In the genomic region with DNA sequence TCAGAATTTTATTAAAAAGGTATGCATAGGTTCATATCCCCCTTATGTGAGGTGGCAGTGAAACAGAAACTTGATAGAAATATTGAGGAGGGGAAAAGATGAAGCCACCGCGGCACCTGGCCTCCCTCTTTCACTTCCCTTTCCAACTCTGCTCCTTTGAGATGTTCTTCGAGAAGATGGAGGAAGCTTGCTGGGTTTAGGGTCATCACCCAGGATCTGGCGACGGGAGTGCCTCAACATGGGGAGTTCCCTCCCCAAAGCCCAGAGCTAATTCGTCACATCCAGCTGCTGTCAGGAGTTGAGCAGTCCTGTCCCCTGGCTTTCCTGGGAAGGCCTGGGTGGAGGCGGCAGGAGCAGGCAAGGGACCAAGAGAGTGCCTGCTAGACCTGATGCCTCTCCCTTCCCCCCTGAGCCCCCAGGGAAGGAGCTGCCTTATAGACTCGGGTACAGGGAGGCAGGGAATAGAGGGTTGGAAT, we compare ENCODE assay signal across 8 cellular contexts. TPM values are rescaled to one million over a fixed set of nuclear protein-coding genes. Genes with fewer than 3 reads are reported as not detected.
DNase-seq lines count a peak whose midpoint lies in the region; ATAC-seq, FAIRE-seq and TF ChIP-seq lines count a peak whose summit lies in the region.

No MANE protein-coding gene starts in this region.

- H3K9me3 ChIP-seq in DND-41 (ENCODE audit: insufficient read depth, low read length, severe bottlenecking) (no peaks in the 10 kb centered on the region), smooth muscle cell (replicated peaks; ENCODE audit: low read depth) (no peaks in the 10 kb centered on the region)

- no peaks in the 10 kb centered on the region for H3K9me3 Mint-ChIP-seq in IgD-negative memory B cell
- H3K9me3 Mint-ChIP-seq in dendritic cell treated with granulocyte-macrophage colony-stimulating factor and Interleukin-4, amounts not matched to agents 40 ng/mL and 50 ng/mL, for 4 days = no peaks in the 10 kb centered on the region

- WGBS in smooth muscle cell (ENCODE audit: low lambda C conversion rate) = 72% methylated on average over 8 of the region's 8 CpGs

- H4K20me1 ChIP-seq in DND-41 (ENCODE audit: insufficient read depth, low read length) (peaks cover 54% of the 10 kb centered on the region), smooth muscle cell (ENCODE audit: low read depth) (peaks cover 86% of the 10 kb centered on the region)

- H3K9ac ChIP-seq in DND-41 (ENCODE audit: low read depth, low read length) (peak overlapping the region; percentile 41), smooth muscle cell (ENCODE audit: low read depth) (no peak overlapping the region)

- DNase-seq in DND-41 (no peak), smooth muscle cell (lab: John Stamatoyannopoulos, UW; ENCODE audit: unreplicated experiment) (no peak), D721Med (ENCODE audit: insufficient read length, low spot score) (no peak)
- DNase-seq in stimulated activated CD4-positive, alpha-beta T cell treated with anti-CD3 and anti-CD28 coated beads, Interleukin-4, amount 100 ng/mL, for 1 hour = no peak
- DNase-seq in NK-92 treated with Interleukin-12 subunit alpha and Interleukin-12 subunit beta, amount 100 ng/mL, for 24 hours (lab: John Stamatoyannopoulos, UW) = no peak

- H3K36me3 Mint-ChIP-seq in IgD-negative memory B cell = no peaks in the 10 kb centered on the region
- H3K36me3 Mint-ChIP-seq in dendritic cell treated with granulocyte-macrophage colony-stimulating factor and Interleukin-4, amounts not matched to agents 40 ng/mL and 50 ng/mL, for 4 days (ENCODE audit: low read depth) = peaks cover 26% of the 10 kb centered on the region

- H3K4me2 ChIP-seq in DND-41 (ENCODE audit: insufficient read depth, low read length) (peak overlapping the region; percentile 70), smooth muscle cell (peak overlapping the region; percentile 10)

- peaks cover 95% of the 10 kb centered on the region for H3K79me2 ChIP-seq in DND-41 (ENCODE audit: insufficient read depth, low read length)
- H3K79me2 ChIP-seq in smooth muscle cell (ENCODE audit: low read depth) = peaks cover 94% of the 10 kb centered on the region

- intact Hi-C loops in dendritic cell treated with granulocyte-macrophage colony-stimulating factor and Interleukin-4, amounts not matched to agents 40 ng/mL and 50 ng/mL, for 4 days (cut with micrococcal nuclease) = no loop called here

- H3K4me3 ChIP-seq in DND-41 (ENCODE audit: low read depth in 1 of 2, low read length in 2 of 2) (peak overlapping the region in 1 of 2 experiments; percentile 49; a peak in 2 of 4 replicates), smooth muscle cell (no peak overlapping the region)

- FAIRE-seq in D721Med (lab: Jason Lieb, UNC) = no peak

- H3F3A ChIP-seq in smooth muscle cell (ENCODE audit: low read depth) = peaks cover 20% of the 10 kb centered on the region

- peak overlapping the region; percentile 67 for H3K27ac ChIP-seq in DND-41 (ENCODE audit: low read length)
- H3K27ac ChIP-seq in smooth muscle cell (ENCODE audit: low read depth) = peak overlapping the region; percentile 77

- ATAC-seq in DND-41 (ENCODE audit: insufficient read depth, low read depth) (no peak), GM21360 (IDR thresholded peaks at IDR 0.05; ENCODE audit: unreplicated experiment) (peak; percentile 30)

- TF ChIP-seq CTCF in DND-41 (IDR thresholded peaks at IDR 0.05; ENCODE audit: borderline replicate concordance, extremely low read depth, low read length, poor library complexity, severe bottlenecking) = no peak
- TF ChIP-seq CTCF in smooth muscle cell (IDR thresholded peaks at IDR 0.05; ENCODE audit: borderline replicate concordance, insufficient read depth, poor library complexity, severe bottlenecking) = no peak
- no peak for TF ChIP-seq CTCF in D721Med (IDR thresholded peaks at IDR 0.05; ENCODE audit: insufficient read depth, missing control alignments)

- no peaks in the 10 kb centered on the region for H3K36me3 ChIP-seq in DND-41 (ENCODE audit: insufficient read depth, low read length)
- H3K36me3 ChIP-seq in smooth muscle cell (ENCODE audit: low read depth) = no peaks in the 10 kb centered on the region

- peak overlapping the region; percentile 93 to 98 (median 94) for H3K27ac Mint-ChIP-seq in IgD-negative memory B cell
- peak overlapping the region; percentile 82 for H3K27ac Mint-ChIP-seq in dendritic cell treated with granulocyte-macrophage colony-stimulating factor and Interleukin-4, amounts not matched to agents 40 ng/mL and 50 ng/mL, for 4 days

- H3K27me3 ChIP-seq in DND-41 (ENCODE audit: insufficient read depth, low read length, poor library complexity) (no peaks in the 10 kb centered on the region), smooth muscle cell (ENCODE audit: low read depth) (no peaks in the 10 kb centered on the region)

- H3K4me1 ChIP-seq in DND-41 (ENCODE audit: insufficient read depth, low read length) (peaks cover 55% of the 10 kb centered on the region), smooth muscle cell (ENCODE audit: low read depth) (peaks cover 24% of the 10 kb centered on the region)

- H3K4me3 Mint-ChIP-seq in IgD-negative memory B cell = peak overlapping the region; percentile 75 to 97 (median 85)
- peak overlapping the region; percentile 17 for H3K4me3 Mint-ChIP-seq in dendritic cell treated with granulocyte-macrophage colony-stimulating factor and Interleukin-4, amounts not matched to agents 40 ng/mL and 50 ng/mL, for 4 days

- H3K4me1 Mint-ChIP-seq in IgD-negative memory B cell = peaks cover 49 to 65% (median 62%) of the 10 kb centered on the region in 3 donors
- peaks cover 43% of the 10 kb centered on the region for H3K4me1 Mint-ChIP-seq in dendritic cell treated with granulocyte-macrophage colony-stimulating factor and Interleukin-4, amounts not matched to agents 40 ng/mL and 50 ng/mL, for 4 days (ENCODE audit: low read depth)

- no peaks in the 10 kb centered on the region for H3K27me3 Mint-ChIP-seq in IgD-negative memory B cell
- no peaks in the 10 kb centered on the region for H3K27me3 Mint-ChIP-seq in dendritic cell treated with granulocyte-macrophage colony-stimulating factor and Interleukin-4, amounts not matched to agents 40 ng/mL and 50 ng/mL, for 4 days

- H2AFZ ChIP-seq in DND-41 (ENCODE audit: low read depth, low read length) (peak overlapping the region; percentile 60; the same call in 1 of the 2 replicates), smooth muscle cell (ENCODE audit: low read depth) (no peak overlapping the region)

RNA-seq across cellular contexts. Expression of gene RREB1, which starts 29.1 kb away (rescaled TPM):
- 6.1 TPM for polyA plus RNA-seq in IgD-negative memory B cell
- total RNA-seq in smooth muscle cell = 19.8 and 26.1 TPM in 2 replicates
- polyA plus RNA-seq in smooth muscle cell = 13.2 and 17.7 TPM in 2 replicates
